In genomic region chr2:39696838-39697237, GRCh38 we compare ENCODE assay signal across 8 cellular contexts. TPM values are rescaled to one million over a fixed set of nuclear protein-coding genes. Genes with fewer than 3 reads are reported as not detected.
DNase-seq lines count a peak whose midpoint lies in the region; ATAC-seq and TF ChIP-seq lines count a peak whose summit lies in the region.

No MANE protein-coding gene starts in this region.

- H3K9me3 ChIP-seq in esophagus squamous epithelium (peaks cover 0 to 17% (median 7%) of the 10 kb centered on the region in 3 donors), colonic mucosa (no peaks in the 10 kb centered on the region)
- H3K9me3 ChIP-seq in CD8-positive, alpha-beta T cell (ENCODE audit: low read length), result no peaks in the 10 kb centered on the region

- H3K4me1 Mint-ChIP-seq in CD8-positive, alpha-beta T cell (ENCODE audit: low read depth), result no peaks in the 10 kb centered on the region

- peaks cover 2% of the 10 kb centered on the region for H3K27me3 Mint-ChIP-seq in CD8-positive, alpha-beta T cell (ENCODE audit: low read depth)

- H3K4me1 ChIP-seq in esophagus squamous epithelium (peaks cover 0 to 5% (median 0%) of the 10 kb centered on the region in 3 donors), colonic mucosa (no peaks in the 10 kb centered on the region)
- H3K4me1 ChIP-seq in CD8-positive, alpha-beta T cell (ENCODE audit: insufficient read depth, low read length), result no peaks in the 10 kb centered on the region

- peak in 4 of 6 experiments; percentile 7 to 43 (median 24) for TF ChIP-seq CTCF in esophagus squamous epithelium (IDR thresholded peaks at IDR 0.05)
- no peak for TF ChIP-seq CTCF in colonic mucosa (IDR thresholded peaks at IDR 0.05)
- TF ChIP-seq CTCF in CD8-positive, alpha-beta T cell (IDR thresholded peaks at IDR 0.05), result no peak

- CTCF ChIA-PET in CD8-positive, alpha-beta T cell (lab: Charles Lee), result no interaction called here

- H3K27me3 ChIP-seq in esophagus squamous epithelium (no peaks in the 10 kb centered on the region), colonic mucosa (no peaks in the 10 kb centered on the region)
- no peaks in the 10 kb centered on the region for H3K27me3 ChIP-seq in CD8-positive, alpha-beta T cell (ENCODE audit: insufficient read depth, low read length)

- intact Hi-C loops in esophagus squamous epithelium (cut with DNase I) (no loop called here), colonic mucosa (cut with DNase I) (no loop called here)
- intact Hi-C loops in CD8-positive, alpha-beta T cell (cut with DNase I, micrococcal nuclease), result no loop called here

- POLR2A ChIA-PET in CD8-positive, alpha-beta T cell (lab: Charles Lee), result no interaction called here

- no peak overlapping the region for H3K9ac ChIP-seq in colonic mucosa (ENCODE audit: low read depth in 2 of 2, low read length in 2 of 2)

- no peak overlapping the region for H3K4me3 ChIP-seq in esophagus squamous epithelium
- H3K4me3 ChIP-seq in colonic mucosa, result no peak overlapping the region
- H3K4me3 ChIP-seq in CD8-positive, alpha-beta T cell (ENCODE audit: low read depth, low read length), result no peak overlapping the region

- H3K4me3 Mint-ChIP-seq in CD8-positive, alpha-beta T cell, result no peak overlapping the region

- H3K27ac ChIP-seq in esophagus squamous epithelium, result peak overlapping the region in 1 of 4 donors; percentile 5
- H3K27ac ChIP-seq in colonic mucosa, result no peak overlapping the region
- H3K27ac ChIP-seq in CD8-positive, alpha-beta T cell (ENCODE audit: low read depth, low read length), result no peak overlapping the region

- ATAC-seq in GM21528 (IDR thresholded peaks at IDR 0.05; ENCODE audit: low FRiP score, unreplicated experiment) (no peak), GM18867 (IDR thresholded peaks at IDR 0.05; ENCODE audit: unreplicated experiment) (no peak)
- ATAC-seq in CD8-positive, alpha-beta T cell, result no peak

- WGBS in esophagus squamous epithelium, 2 donors, result 56 to 57% methylated on average over 1 of the region's 1 CpG

- peaks cover 16% of the 10 kb centered on the region for H3K9me3 Mint-ChIP-seq in CD8-positive, alpha-beta T cell

- H3K27ac Mint-ChIP-seq in CD8-positive, alpha-beta T cell, result no peak overlapping the region

- peak; percentile 58 for DNase-seq in DMS153 treated with DMSO at 0.1 percent for 48 hours (lab: John Stamatoyannopoulos, UW; ENCODE audit: unreplicated experiment)
- peak; percentile 53 for DNase-seq in NCI-H2196 (lab: John Stamatoyannopoulos, UW; ENCODE audit: unreplicated experiment)
- DNase-seq in esophagus squamous epithelium (lab: John Stamatoyannopoulos, UW), result no peak
- DNase-seq in pons (ENCODE audit: low spot score), result peak; percentile 89
- DNase-seq in colonic mucosa, result no peak
- DNase-seq in CD8-positive, alpha-beta T cell, result no peak

- TF ChIP-seq POLR2A in esophagus squamous epithelium (IDR thresholded peaks at IDR 0.05), result no peak

- no peaks in the 10 kb centered on the region for H3K36me3 Mint-ChIP-seq in CD8-positive, alpha-beta T cell

- H3K36me3 ChIP-seq in esophagus squamous epithelium (no peaks in the 10 kb centered on the region), colonic mucosa (no peaks in the 10 kb centered on the region)
- no peaks in the 10 kb centered on the region for H3K36me3 ChIP-seq in CD8-positive, alpha-beta T cell (ENCODE audit: insufficient read depth, low read length)

RNA-seq across cellular contexts. Expression of gene TMEM178A, which starts 31.1 kb away (rescaled TPM):
- total RNA-seq in esophagus squamous epithelium, result under 1 TPM in 2 of 4 donors, not detected in 2; 0.29 to 0.38 TPM
- 1 to 10 TPM in 1 of 2 donors, under 1 TPM in 1; 0.49 to 1.0 TPM for total RNA-seq in colonic mucosa
- total RNA-seq in CD8-positive, alpha-beta T cell, result under 1 TPM; 0.22 to 0.25 TPM

Comparison
In these comparisons a context has a peak if more than half of its experiments do, and no peak if none do; other contexts are left out.
1. DNase-seq: peak in DMS153 treated with DMSO at 0.1 percent for 48 hours (single experiment), NCI-H2196 (single experiment) and pons (single experiment); none in esophagus squamous epithelium (single experiment), colonic mucosa (single experiment) and CD8-positive, alpha-beta T cell (0 of 7).
2. CTCF ChIP-seq: peak in esophagus squamous epithelium (4 of 6); none in colonic mucosa (single experiment) and CD8-positive, alpha-beta T cell (single experiment).